17 cellular contexts compared by ENCODE assay signal in genomic region chr2:108236676-108237335, GRCh38. TPM values are rescaled to one million over a fixed set of nuclear protein-coding genes. Genes with fewer than 3 reads are reported as not detected.
DNase-seq lines count a peak whose midpoint lies in the region; ATAC-seq and TF ChIP-seq lines count a peak whose summit lies in the region.
"Had no signal": no experiment of that assay in that cellular context is flagged by ENCODE, and none has a peak within 500 bp of the region (broad histone marks: within the 10 kb centered on the region; RNA-seq: fewer than 3 reads in every experiment).

No MANE protein-coding gene starts in this region.

- H2AFZ ChIP-seq in mammary epithelial cell (ENCODE audit: low read depth, low read length), result no peak overlapping the region

- H3K9me3 Mint-ChIP-seq in MCF 10A (ENCODE audit: unreplicated experiment), result peaks cover 7% of the 10 kb centered on the region
- H3K9me3 Mint-ChIP-seq in effector memory CD8-positive, alpha-beta T cell, result peaks cover 2 to 7% of the 10 kb centered on the region in 2 donors

- 69% methylated on average over 6 of the region's 6 CpGs for WGBS in mammary epithelial cell (ENCODE audit: low coverage, missing lambda C conversion rate)

- BruUV-seq in mammary epithelial cell (replicated peaks; lab: Mats Ljungman, UMichigan) (no TSS peak), MCF 10A (replicated peaks; lab: Mats Ljungman, UMichigan) (no TSS peak)

- POLR2A ChIA-PET in MCF 10A (lab: Yijun Ruan, JAX), result no interaction called here

- no peak overlapping the region for H3K27ac Mint-ChIP-seq in MCF 10A (ENCODE audit: low read depth, unreplicated experiment)
- H3K27ac Mint-ChIP-seq in effector memory CD8-positive, alpha-beta T cell, result no peak overlapping the region
- H3K27ac Mint-ChIP-seq: CD4-positive, CD25-positive, alpha-beta regulatory T cell; IgD-negative memory B cell had no signal

- H3K27me3 Mint-ChIP-seq in MCF 10A (ENCODE audit: insufficient read depth, unreplicated experiment), result no peaks in the 10 kb centered on the region
- peaks cover 0 to 9% of the 10 kb centered on the region in 2 donors for H3K27me3 Mint-ChIP-seq in effector memory CD8-positive, alpha-beta T cell

- ATAC-seq in esophagus mucosa, result peak; percentile 85
- ATAC-seq in effector memory CD8-positive, alpha-beta T cell (replicated peaks), result no peak

- H3K36me3 ChIP-seq in mammary epithelial cell (ENCODE audit: insufficient read depth, low read length), result no peaks in the 10 kb centered on the region

- no peak overlapping the region for H3K9ac ChIP-seq in mammary epithelial cell (ENCODE audit: insufficient read depth, low read length)
- H3K9ac ChIP-seq: BLaER1 treated with 17β-estradiol and CSF1 and Interleukin-3, amounts not matched to agents 10 nM and 100 nM had no signal

- CTCF ChIA-PET in mammary epithelial cell (lab: Charles Lee; ENCODE audit: low non-redundant PET) (no interaction called here), MCF 10A (lab: Yijun Ruan, JAX) (no interaction called here)

- peaks cover 3% of the 10 kb centered on the region for H3K9me3 ChIP-seq in mammary epithelial cell (replicated peaks; ENCODE audit: insufficient read depth, low read length)

- intact Hi-C loops in mammary epithelial cell (cut with micrococcal nuclease) (no loop called here), MCF 10A (cut with micrococcal nuclease) (no loop called here)

- no peaks in the 10 kb centered on the region for H3K79me2 ChIP-seq in mammary epithelial cell (ENCODE audit: insufficient read depth, low read length)

- H3K27ac ChIP-seq in mammary epithelial cell (ENCODE audit: insufficient read depth, low read depth, low read length) (no peak overlapping the region), VCaP (peak overlapping the region; percentile 78), caudate nucleus (ENCODE audit: low read depth, low read length) (no peak overlapping the region)
- H3K27ac ChIP-seq: BLaER1 treated with 17β-estradiol and CSF1 and Interleukin-3, amounts not matched to agents 10 nM and 100 nM had no signal

- H4K20me1 ChIP-seq in mammary epithelial cell (ENCODE audit: insufficient read depth, low read length), result no peaks in the 10 kb centered on the region
- H4K20me1 ChIP-seq: BLaER1 treated with 17β-estradiol and CSF1 and Interleukin-3, amounts not matched to agents 10 nM and 100 nM had no signal

- H3K36me3 Mint-ChIP-seq in MCF 10A (ENCODE audit: insufficient read depth, unreplicated experiment), result peaks cover 5% of the 10 kb centered on the region
- H3K36me3 Mint-ChIP-seq in effector memory CD8-positive, alpha-beta T cell (ENCODE audit: insufficient read depth), result no peaks in the 10 kb centered on the region
- H3K36me3 Mint-ChIP-seq: CD4-positive, CD25-positive, alpha-beta regulatory T cell; IgD-negative memory B cell had no signal

- no peaks in the 10 kb centered on the region for H3K27me3 ChIP-seq in mammary epithelial cell (ENCODE audit: insufficient read depth, low read length)
- H3K27me3 ChIP-seq: BLaER1 treated with 17β-estradiol and CSF1 and Interleukin-3, amounts not matched to agents 10 nM and 100 nM had no signal

- in situ Hi-C loops in mammary epithelial cell (cut with MboI; ENCODE audit: low sequenced_read_pairs in 2 of 2), result no loop called here

- H3K4me1 ChIP-seq in mammary epithelial cell (ENCODE audit: insufficient read depth, low read length), result no peaks in the 10 kb centered on the region
- H3K4me1 ChIP-seq: BLaER1 treated with 17β-estradiol and CSF1 and Interleukin-3, amounts not matched to agents 10 nM and 100 nM had no signal

- TF ChIP-seq CTCF in mammary epithelial cell (conservative IDR thresholded peaks at IDR 0.05 in 1 of 2, IDR thresholded peaks at IDR 0.05 in 1 of 2; ENCODE audit: extremely low read depth in 1 of 2, insufficient read depth in 1 of 2, low read depth in 1 of 2, low read length in 2 of 2) (no peak), MCF 10A (IDR thresholded peaks at IDR 0.05; ENCODE audit: unreplicated experiment) (no peak), VCaP (conservative IDR thresholded peaks at IDR 0.05) (no peak)

- no peak overlapping the region for H3K4me3 Mint-ChIP-seq in MCF 10A (ENCODE audit: unreplicated experiment)
- no peak overlapping the region for H3K4me3 Mint-ChIP-seq in effector memory CD8-positive, alpha-beta T cell
- H3K4me3 Mint-ChIP-seq: CD4-positive, CD25-positive, alpha-beta regulatory T cell; IgD-negative memory B cell had no signal

- dilution Hi-C loops in mammary epithelial cell (cut with HindIII; ENCODE audit: low sequenced_read_pairs), result no loop called here

- DNase-seq in mammary epithelial cell (peak; percentile 65), MCF 10A (ENCODE audit: unreplicated experiment) (no peak), UCSD-AML1 (lab: John Stamatoyannopoulos, UW; ENCODE audit: unreplicated experiment) (no peak), caudate nucleus (lab: John Stamatoyannopoulos, UW) (no peak), NCI-H1105 (lab: John Stamatoyannopoulos, UW) (no peak)
- DNase-seq in effector memory CD8-positive, alpha-beta T cell, result no peak
- DNase-seq: ACHN; CD4-positive, CD25-positive, alpha-beta regulatory T cell; DMS79; EL had no signal

- H3K4me1 Mint-ChIP-seq in MCF 10A (ENCODE audit: insufficient read depth, unreplicated experiment), result no peaks in the 10 kb centered on the region
- H3K4me1 Mint-ChIP-seq in effector memory CD8-positive, alpha-beta T cell (ENCODE audit: low read depth in 2 of 2), result no peaks in the 10 kb centered on the region
- H3K4me1 Mint-ChIP-seq: CD4-positive, CD25-positive, alpha-beta regulatory T cell; IgD-negative memory B cell had no signal

- H3K4me2 ChIP-seq in mammary epithelial cell (ENCODE audit: insufficient read depth, low read depth, low read length), result no peak overlapping the region
- H3K4me2 ChIP-seq: BLaER1 treated with 17β-estradiol and CSF1 and Interleukin-3, amounts not matched to agents 10 nM and 100 nM had no signal

- no peak overlapping the region for H3K4me3 ChIP-seq in mammary epithelial cell (replicated peaks in 1 of 3; ENCODE audit: insufficient read depth in 1 of 3, low read depth in 2 of 3, low read length in 3 of 3)
- H3K4me3 ChIP-seq: BLaER1 treated with 17β-estradiol and CSF1 and Interleukin-3, amounts not matched to agents 10 nM and 100 nM had no signal

RNA-seq across cellular contexts. Expression of gene SULT1C3, which starts 3.0 kb away (rescaled TPM):
- total RNA-seq in mammary epithelial cell (not detected), MCF 10A (2022) (not detected in 2 replicates), esophagus mucosa (0.68 TPM)
- polyA plus RNA-seq in mammary epithelial cell, result not detected
- polyA minus RNA-seq in mammary epithelial cell, result not detected
- total RNA-seq: A172; CD4-positive, CD25-positive, alpha-beta regulatory T cell; H4; HT1080 had no signal
- polyA plus RNA-seq: CD4-positive, CD25-positive, alpha-beta regulatory T cell; IgD-negative memory B cell had no signal

RNA-seq across cellular contexts. Expression of gene SULT1C2, which starts 51.9 kb away (rescaled TPM):
- total RNA-seq in mammary epithelial cell, result not detected
- polyA plus RNA-seq in mammary epithelial cell, result not detected
- not detected for polyA minus RNA-seq in mammary epithelial cell
- not detected in 2 replicates for total RNA-seq in MCF 10A (2022)
- not detected for total RNA-seq in esophagus mucosa
- total RNA-seq: A172; CD4-positive, CD25-positive, alpha-beta regulatory T cell had no signal
- polyA plus RNA-seq: CD4-positive, CD25-positive, alpha-beta regulatory T cell; IgD-negative memory B cell had no signal
